In genomic region chr10:131313377-131313776, GRCh38 we compare ENCODE assay signal across 28 cellular contexts.
DNase-seq lines count a peak whose midpoint lies in the region; ATAC-seq lines count a peak whose summit lies in the region.
"Had no signal": no experiment of that assay in that cellular context is flagged by ENCODE, and none has a peak within 500 bp of the region (broad histone marks: within the 10 kb centered on the region; RNA-seq: fewer than 3 reads in every experiment).

No MANE protein-coding gene starts in this region.

- no peaks in the 10 kb centered on the region for H3K4me1 Mint-ChIP-seq in T-helper 2 cell treated with Interferon-gamma antibody and Interleukin-4, amounts not matched to agents 5 μg/mL and 100 μg/mL, for 36 hours (ENCODE audit: low read depth)
- H3K4me1 Mint-ChIP-seq in activated naive CD8-positive, alpha-beta T cell (ENCODE audit: low read depth), result peaks cover 7% of the 10 kb centered on the region
- peaks cover 6% of the 10 kb centered on the region for H3K4me1 Mint-ChIP-seq in activated naive CD8-positive, alpha-beta T cell treated with anti-CD3 and anti-CD28 coated beads, Interleukin-2, amount 50 U/mL, for 24 hours
- no peaks in the 10 kb centered on the region for H3K4me1 Mint-ChIP-seq in effector memory CD8-positive, alpha-beta T cell (ENCODE audit: low read depth in 2 of 2)
- H3K4me1 Mint-ChIP-seq in stimulated activated naive B cell treated with anti-CD40 and anti-IgM and Interleukin-4, amounts not matched to agents 10 μg/mL and 1 μg/mL and 100 μg/mL, for 72 hours, result no peaks in the 10 kb centered on the region

- peak overlapping the region; percentile 10 for H3K4me3 Mint-ChIP-seq in T-helper 2 cell treated with Interferon-gamma antibody and Interleukin-4, amounts not matched to agents 5 μg/mL and 100 μg/mL, for 36 hours
- peak overlapping the region; percentile 71 for H3K4me3 Mint-ChIP-seq in activated naive CD8-positive, alpha-beta T cell
- no peak overlapping the region for H3K4me3 Mint-ChIP-seq in activated naive CD8-positive, alpha-beta T cell treated with anti-CD3 and anti-CD28 coated beads, Interleukin-2, amount 50 U/mL, for 24 hours
- peak overlapping the region; percentile 49 to 56 for H3K4me3 Mint-ChIP-seq in effector memory CD8-positive, alpha-beta T cell
- no peak overlapping the region for H3K4me3 Mint-ChIP-seq in stimulated activated naive B cell treated with anti-CD40 and anti-IgM and Interleukin-4, amounts not matched to agents 10 μg/mL and 1 μg/mL and 100 μg/mL, for 72 hours
- H3K4me3 Mint-ChIP-seq: HFFc6 had no signal

- H3K27ac Mint-ChIP-seq in T-helper 2 cell treated with Interferon-gamma antibody and Interleukin-4, amounts not matched to agents 5 μg/mL and 100 μg/mL, for 36 hours, result no peak overlapping the region
- H3K27ac Mint-ChIP-seq in activated naive CD8-positive, alpha-beta T cell, result no peak overlapping the region
- H3K27ac Mint-ChIP-seq in activated naive CD8-positive, alpha-beta T cell treated with anti-CD3 and anti-CD28 coated beads, Interleukin-2, amount 50 U/mL, for 24 hours, result no peak overlapping the region
- H3K27ac Mint-ChIP-seq in effector memory CD8-positive, alpha-beta T cell, result no peak overlapping the region
- peak overlapping the region; percentile 6 for H3K27ac Mint-ChIP-seq in stimulated activated naive B cell treated with anti-CD40 and anti-IgM and Interleukin-4, amounts not matched to agents 10 μg/mL and 1 μg/mL and 100 μg/mL, for 72 hours
- H3K27ac Mint-ChIP-seq: CD4-positive, alpha-beta T cell; GM23338; H9; HFFc6 had no signal

- ATAC-seq in activated naive CD8-positive, alpha-beta T cell treated with anti-CD3 and anti-CD28 coated beads, Interleukin-2, amount 50 U/mL, for 24 hours, result no peak
- no peak for ATAC-seq in effector memory CD8-positive, alpha-beta T cell (replicated peaks)
- ATAC-seq in stimulated activated naive B cell treated with anti-CD40 and anti-IgM and Interleukin-4, amounts not matched to agents 10 μg/mL and 1 μg/mL and 100 μg/mL, for 72 hours (replicated peaks), result no peak
- ATAC-seq: GM12878, GM23338, Right ventricle myocardium inferior had no signal

- no peaks in the 10 kb centered on the region for H3K36me3 Mint-ChIP-seq in T-helper 2 cell treated with Interferon-gamma antibody and Interleukin-4, amounts not matched to agents 5 μg/mL and 100 μg/mL, for 36 hours (ENCODE audit: low read depth)
- no peaks in the 10 kb centered on the region for H3K36me3 Mint-ChIP-seq in activated naive CD8-positive, alpha-beta T cell
- H3K36me3 Mint-ChIP-seq in activated naive CD8-positive, alpha-beta T cell treated with anti-CD3 and anti-CD28 coated beads, Interleukin-2, amount 50 U/mL, for 24 hours (ENCODE audit: low read depth), result no peaks in the 10 kb centered on the region
- no peaks in the 10 kb centered on the region for H3K36me3 Mint-ChIP-seq in effector memory CD8-positive, alpha-beta T cell (ENCODE audit: insufficient read depth)
- H3K36me3 Mint-ChIP-seq in stimulated activated naive B cell treated with anti-CD40 and anti-IgM and Interleukin-4, amounts not matched to agents 10 μg/mL and 1 μg/mL and 100 μg/mL, for 72 hours, result no peaks in the 10 kb centered on the region

- no peak for DNase-seq in T-helper 2 cell treated with Interferon-gamma antibody and Interleukin-4, amounts not matched to agents 5 μg/mL and 100 μg/mL, for 36 hours (ENCODE audit: low spot score)
- DNase-seq in T-helper 2 cell (no peak), Ammon's horn (ENCODE audit: low spot score) (no peak), GDM1 (lab: John Stamatoyannopoulos, UW) (no peak)
- DNase-seq in activated naive CD8-positive, alpha-beta T cell treated with anti-CD3 and anti-CD28 coated beads, Interleukin-2, amount 50 U/mL, for 24 hours, result no peak
- DNase-seq in effector memory CD8-positive, alpha-beta T cell, result no peak
- no peak for DNase-seq in stimulated activated naive B cell treated with anti-CD40 and anti-IgM and Interleukin-4, amounts not matched to agents 10 μg/mL and 1 μg/mL and 100 μg/mL, for 72 hours
- DNase-seq: 8988T; ACHN; CD4-positive, alpha-beta T cell; DMS53; H9; HFFc6; KBM-7; MG63; NCI-H1105 treated with DMSO at 0.1 percent for 48 hours; NCI-H146; NCI-H1930; NCI-H2107; NCI-H446; NCI-H524 treated with DMSO at 0.1 percent for 48 hours; NCI-H774; PC-9; SJCRH30 had no signal

- no peaks in the 10 kb centered on the region for H3K9me3 Mint-ChIP-seq in T-helper 2 cell treated with Interferon-gamma antibody and Interleukin-4, amounts not matched to agents 5 μg/mL and 100 μg/mL, for 36 hours
- no peaks in the 10 kb centered on the region for H3K9me3 Mint-ChIP-seq in activated naive CD8-positive, alpha-beta T cell (ENCODE audit: low read depth)
- no peaks in the 10 kb centered on the region for H3K9me3 Mint-ChIP-seq in activated naive CD8-positive, alpha-beta T cell treated with anti-CD3 and anti-CD28 coated beads, Interleukin-2, amount 50 U/mL, for 24 hours
- H3K9me3 Mint-ChIP-seq in effector memory CD8-positive, alpha-beta T cell, result peaks cover 0 to 4% of the 10 kb centered on the region in 2 donors
- H3K9me3 Mint-ChIP-seq in stimulated activated naive B cell treated with anti-CD40 and anti-IgM and Interleukin-4, amounts not matched to agents 10 μg/mL and 1 μg/mL and 100 μg/mL, for 72 hours, result no peaks in the 10 kb centered on the region
- H3K9me3 Mint-ChIP-seq: CD4-positive, alpha-beta T cell; H9 had no signal

- H3K27me3 Mint-ChIP-seq in T-helper 2 cell treated with Interferon-gamma antibody and Interleukin-4, amounts not matched to agents 5 μg/mL and 100 μg/mL, for 36 hours (ENCODE audit: low read depth), result peaks cover 30% of the 10 kb centered on the region
- H3K27me3 Mint-ChIP-seq in activated naive CD8-positive, alpha-beta T cell, result peaks cover 32% of the 10 kb centered on the region
- H3K27me3 Mint-ChIP-seq in activated naive CD8-positive, alpha-beta T cell treated with anti-CD3 and anti-CD28 coated beads, Interleukin-2, amount 50 U/mL, for 24 hours, result peaks cover 45% of the 10 kb centered on the region
- H3K27me3 Mint-ChIP-seq in effector memory CD8-positive, alpha-beta T cell, result peaks cover 7 to 55% of the 10 kb centered on the region in 2 donors
- H3K27me3 Mint-ChIP-seq in stimulated activated naive B cell treated with anti-CD40 and anti-IgM and Interleukin-4, amounts not matched to agents 10 μg/mL and 1 μg/mL and 100 μg/mL, for 72 hours, result peaks cover 42 to 72% of the 10 kb centered on the region in 2 donors

Comparison
In these comparisons a context has a peak if more than half of its experiments do, and no peak if none do; other contexts are left out.
1. H3K4me3 Mint-ChIP-seq: peak in T-helper 2 cell treated with Interferon-gamma antibody and Interleukin-4, amounts not matched to agents 5 μg/mL and 100 μg/mL, for 36 hours (single experiment), activated naive CD8-positive, alpha-beta T cell (single experiment) and effector memory CD8-positive, alpha-beta T cell (2 of 2); none in activated naive CD8-positive, alpha-beta T cell treated with anti-CD3 and anti-CD28 coated beads, Interleukin-2, amount 50 U/mL, for 24 hours (single experiment) and stimulated activated naive B cell treated with anti-CD40 and anti-IgM and Interleukin-4, amounts not matched to agents 10 μg/mL and 1 μg/mL and 100 μg/mL, for 72 hours (0 of 2).